ENCODE assay signal across 9 cellular contexts in genomic region chr10:86693721-86694369, GRCh38. TPM values are rescaled to one million over a fixed set of nuclear protein-coding genes. Genes with fewer than 3 reads are reported as not detected.
DNase-seq lines count a peak whose midpoint lies in the region; ATAC-seq and TF ChIP-seq lines count a peak whose summit lies in the region.
"Had no signal": no experiment of that assay in that cellular context is flagged by ENCODE, and none has a peak within 500 bp of the region (broad histone marks: within the 10 kb centered on the region; RNA-seq: fewer than 3 reads in every experiment).

No MANE protein-coding gene starts in this region.

- ATAC-seq in foreskin keratinocyte (peak; percentile 73), GM21529 (IDR thresholded peaks at IDR 0.05; ENCODE audit: unreplicated experiment) (no peak)

- H3K9me3 ChIP-seq in sigmoid colon, result no peaks in the 10 kb centered on the region
- H3K9me3 ChIP-seq: BLaER1 treated with 17β-estradiol and CSF1 and Interleukin-3, amounts not matched to agents 10 nM and 100 nM had no signal

- H3K4me1 ChIP-seq in foreskin keratinocyte, result no peaks in the 10 kb centered on the region
- H3K4me1 ChIP-seq in sigmoid colon, result peaks cover 0 to 53% (median 40%) of the 10 kb centered on the region in 4 donors
- H3K4me1 ChIP-seq: BLaER1 treated with 17β-estradiol and CSF1 and Interleukin-3, amounts not matched to agents 10 nM and 100 nM had no signal

- H3K27me3 ChIP-seq in foreskin keratinocyte (peaks cover 25% of the 10 kb centered on the region), sigmoid colon (no peaks in the 10 kb centered on the region)
- H3K27me3 ChIP-seq: BLaER1 treated with 17β-estradiol and CSF1 and Interleukin-3, amounts not matched to agents 10 nM and 100 nM had no signal

- DNase-seq in NCI-H510A treated with DMSO at 0.1 percent for 48 hours (lab: John Stamatoyannopoulos, UW) (peak; percentile 60), NCI-H510A (lab: John Stamatoyannopoulos, UW) (no peak), NCI-H446 treated with DMSO at 0.1 percent for 48 hours (lab: John Stamatoyannopoulos, UW) (peak; percentile 2), foreskin keratinocyte (peak in 1 of 2 donors; percentile 17), sigmoid colon (no peak), NCI-H2081 (lab: John Stamatoyannopoulos, UW) (no peak)
- peak; percentile 41 for DNase-seq in activated T-cell treated with anti-CD3 and anti-CD28 coated beads, Interleukin-2, amount 50 U/mL, for 1 hour

- no peak overlapping the region for H3K4me3 ChIP-seq in sigmoid colon
- H3K4me3 ChIP-seq: BLaER1 treated with 17β-estradiol and CSF1 and Interleukin-3, amounts not matched to agents 10 nM and 100 nM had no signal

- TF ChIP-seq CTCF in foreskin keratinocyte (conservative IDR thresholded peaks at IDR 0.05) (peak; percentile 71), sigmoid colon (IDR thresholded peaks at IDR 0.05) (peak; percentile 30 to 65 (median 60))

- peaks cover 0 to 39% (median 12%) of the 10 kb centered on the region in 4 donors for H3K36me3 ChIP-seq in sigmoid colon
- H3K36me3 ChIP-seq: BLaER1 treated with 17β-estradiol and CSF1 and Interleukin-3, amounts not matched to agents 10 nM and 100 nM had no signal

- no peak for TF ChIP-seq POLR2A in sigmoid colon (IDR thresholded peaks at IDR 0.05)

- 29 to 34% methylated on average over 10 of the region's 10 CpGs for WGBS in sigmoid colon, 2 donors

- no peak for TF ChIP-seq EP300 in sigmoid colon (IDR thresholded peaks at IDR 0.05)

- H3K27ac ChIP-seq in foreskin keratinocyte (no peak overlapping the region), sigmoid colon (peak overlapping the region in 3 of 4 donors; percentile 38 to 95 (median 48))
- H3K27ac ChIP-seq: BLaER1 treated with 17β-estradiol and CSF1 and Interleukin-3, amounts not matched to agents 10 nM and 100 nM had no signal

- intact Hi-C loops in sigmoid colon (cut with DNase I), result loop anchor here (2.0 kb wide), 1 partner anchor 207 kb away; no protein-coding TSS in a partner anchor

RNA-seq across cellular contexts. Expression of gene LDB3, which starts 25.5 kb away (rescaled TPM):
- total RNA-seq in foreskin keratinocyte (not detected in 2 replicates), sigmoid colon (10 to 100 TPM; 13.2 to 42.1 (median 22.4) TPM)
- polyA plus RNA-seq in foreskin keratinocyte (not detected in 2 replicates), sigmoid colon (1 to 10 TPM; 1.2 to 1.9 (median 1.8) TPM)

RNA-seq across cellular contexts. Expression of gene OPN4, which starts 39.5 kb away (rescaled TPM):
- not detected in 2 replicates for total RNA-seq in foreskin keratinocyte
- not detected in 2 replicates for polyA plus RNA-seq in foreskin keratinocyte
- total RNA-seq in sigmoid colon, result not detected
- under 1 TPM in 1 of 3 donors, not detected in 2; 0.04 TPM for polyA plus RNA-seq in sigmoid colon

Comparison
In these comparisons a context has a peak if more than half of its experiments do, and no peak if none do; other contexts are left out.
1. DNase-seq: peak in NCI-H510A treated with DMSO at 0.1 percent for 48 hours (single experiment), NCI-H446 treated with DMSO at 0.1 percent for 48 hours (single experiment) and activated T-cell treated with anti-CD3 and anti-CD28 coated beads, Interleukin-2, amount 50 U/mL, for 1 hour (single experiment); none in NCI-H510A (single experiment), sigmoid colon (single experiment) and NCI-H2081 (0 of 2).
2. RNA of gene LDB3, which starts 25.5 kb away (total RNA-seq): 13.2 to 42.1 TPM in sigmoid colon; not detected in foreskin keratinocyte; every median in the first group is over 10 times any median in the second.